ENCODE assay signal across 8 cellular contexts in genomic region chr2:231037202-231037730, GRCh38. TPM values are rescaled to one million over a fixed set of nuclear protein-coding genes. Genes with fewer than 3 reads are reported as not detected.
DNase-seq lines count a peak whose midpoint lies in the region; ATAC-seq and TF ChIP-seq lines count a peak whose summit lies in the region.

C2orf72 (plus strand) TSS chr2:231037523; CDS start chr2:231037566, 43 bp downstream.

- H3K27ac Mint-ChIP-seq in activated CD4-positive, alpha-beta T cell treated with anti-CD3 and anti-CD28 coated beads, Interleukin-2, amount 10 ng/mL, durations not matched to agents 24 days and 14 days, result no peak within 1 kb of the TSS
- H3K27ac Mint-ChIP-seq in WTC11, result no peak within 1 kb of the TSS
- H3K27ac Mint-ChIP-seq in immature natural killer cell, result no peak within 1 kb of the TSS

- peaks cover 71% of the 10 kb centered on the region for H3K27me3 ChIP-seq in suprapubic skin

- peak within 1 kb of the TSS; percentile 43 for H3K4me3 ChIP-seq in suprapubic skin

- WGBS in suprapubic skin, result 6% methylated on average over 13 of the region's 61 CpGs

- POLR2A ChIA-PET in WTC11 (lab: Charles Lee), result no interaction called here

- H3K4me3 Mint-ChIP-seq in activated CD4-positive, alpha-beta T cell treated with anti-CD3 and anti-CD28 coated beads, Interleukin-2, amount 10 ng/mL, durations not matched to agents 24 days and 14 days, result peak within 1 kb of the TSS; percentile 64
- H3K4me3 Mint-ChIP-seq in WTC11 (peak within 1 kb of the TSS; percentile 69), immature natural killer cell (peak within 1 kb of the TSS; percentile 27 to 57 (median 55))

- TF ChIP-seq CTCF in WTC11 (IDR thresholded peaks at IDR 0.05) (no peak), suprapubic skin (IDR thresholded peaks at IDR 0.05) (no peak)

- CTCF ChIA-PET in WTC11 (lab: Charles Lee), result interaction anchor here (3.7 kb wide), 1 partner anchor 16 kb away, joined by 23 read pairs; no protein-coding TSS in a partner anchor

- no peak within 1 kb of the TSS for H3K27ac ChIP-seq in suprapubic skin

- TF ChIP-seq POLR2A in suprapubic skin (IDR thresholded peaks at IDR 0.05), result no peak

- intact Hi-C loops in activated CD4-positive, alpha-beta T cell treated with anti-CD3 and anti-CD28 coated beads, Interleukin-2, amount 10 ng/mL, durations not matched to agents 24 days and 14 days (cut with micrococcal nuclease), result no loop called here

- no peaks in the 10 kb centered on the region for H3K36me3 Mint-ChIP-seq in activated CD4-positive, alpha-beta T cell treated with anti-CD3 and anti-CD28 coated beads, Interleukin-2, amount 10 ng/mL, durations not matched to agents 24 days and 14 days (ENCODE audit: low read depth)
- H3K36me3 Mint-ChIP-seq in WTC11, result no peaks in the 10 kb centered on the region
- H3K36me3 Mint-ChIP-seq in immature natural killer cell, result no peaks in the 10 kb centered on the region

- H3K9me3 ChIP-seq in suprapubic skin, result no peaks in the 10 kb centered on the region

- peak; percentile 41 for ATAC-seq in WTC11

- H3K36me3 ChIP-seq in suprapubic skin, result no peaks in the 10 kb centered on the region

- H3K27me3 Mint-ChIP-seq in activated CD4-positive, alpha-beta T cell treated with anti-CD3 and anti-CD28 coated beads, Interleukin-2, amount 10 ng/mL, durations not matched to agents 24 days and 14 days, result peaks cover 75% of the 10 kb centered on the region
- H3K27me3 Mint-ChIP-seq in WTC11 (ENCODE audit: low read depth), result peaks cover 79% of the 10 kb centered on the region
- H3K27me3 Mint-ChIP-seq in immature natural killer cell (ENCODE audit: low read depth in 3 of 3), result peaks cover 19 to 37% (median 35%) of the 10 kb centered on the region in 3 donors

- TF ChIP-seq EP300 in suprapubic skin (IDR thresholded peaks at IDR 0.05), result no peak

- DNase-seq in activated CD4-positive, alpha-beta T cell treated with anti-CD3 and anti-CD28 coated beads, Interleukin-2, amount 10 ng/mL, durations not matched to agents 24 days and 14 days, result no peak
- no peak for DNase-seq in activated CD4-positive, alpha-beta T cell treated with anti-CD3 and anti-CD28 coated beads for 1 hour
- peak; percentile 26 for DNase-seq in WTC11 (ENCODE audit: low spot score)
- DNase-seq in immature natural killer cell, result no peak
- no peak for DNase-seq in suprapubic skin (ENCODE audit: low spot score in 2 of 2)
- DNase-seq in activated CD8-positive, alpha-beta memory T cell treated with anti-CD3 and anti-CD28 coated beads, Interleukin-2, amount 50 U/mL, for 48 hours, result no peak
- no peak for DNase-seq in effector CD4-positive, alpha-beta T cell
- DNase-seq in ecto neural progenitor cell (ENCODE audit: low spot score), result no peak

- H3K4me1 ChIP-seq in suprapubic skin, result peaks cover 13% of the 10 kb centered on the region

- no peaks in the 10 kb centered on the region for H3K9me3 Mint-ChIP-seq in activated CD4-positive, alpha-beta T cell treated with anti-CD3 and anti-CD28 coated beads, Interleukin-2, amount 10 ng/mL, durations not matched to agents 24 days and 14 days
- H3K9me3 Mint-ChIP-seq in WTC11 (no peaks in the 10 kb centered on the region), immature natural killer cell (no peaks in the 10 kb centered on the region)

- peaks cover 4% of the 10 kb centered on the region for H3K4me1 Mint-ChIP-seq in activated CD4-positive, alpha-beta T cell treated with anti-CD3 and anti-CD28 coated beads, Interleukin-2, amount 10 ng/mL, durations not matched to agents 24 days and 14 days
- peaks cover 11% of the 10 kb centered on the region for H3K4me1 Mint-ChIP-seq in WTC11
- H3K4me1 Mint-ChIP-seq in immature natural killer cell, result peaks cover 5 to 8% of the 10 kb centered on the region in 2 donors

TF ChIP-seq in WTC11, 78 proteins besides CTCF, POLR2A, EP300 and RAD21 (continues in another document):
- no peak for TF ChIP-seq MYBL2 (CRISPR knock-in tag; IDR thresholded peaks at IDR 0.05)
- no peak for TF ChIP-seq ZNF263 (CRISPR knock-in tag; IDR thresholded peaks at IDR 0.05; ENCODE audit: low read depth)
- TF ChIP-seq, protein P1, sequence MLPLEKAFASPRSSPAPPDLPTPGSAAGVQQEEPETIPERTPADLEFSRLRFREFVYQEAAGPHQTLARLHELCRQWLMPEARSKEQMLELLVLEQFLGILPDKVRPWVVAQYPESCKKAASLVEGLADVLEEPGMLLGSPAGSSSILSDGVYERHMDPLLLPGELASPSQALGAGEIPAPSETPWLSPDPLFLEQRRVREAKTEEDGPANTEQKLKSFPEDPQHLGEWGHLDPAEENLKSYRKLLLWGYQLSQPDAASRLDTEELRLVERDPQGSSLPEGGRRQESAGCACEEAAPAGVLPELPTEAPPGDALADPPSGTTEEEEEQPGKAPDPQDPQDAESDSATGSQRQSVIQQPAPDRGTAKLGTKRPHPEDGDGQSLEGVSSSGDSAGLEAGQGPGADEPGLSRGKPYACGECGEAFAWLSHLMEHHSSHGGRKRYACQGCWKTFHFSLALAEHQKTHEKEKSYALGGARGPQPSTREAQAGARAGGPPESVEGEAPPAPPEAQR (CRISPR knock-in tag; IDR thresholded peaks at IDR 0.05), result no peak
- TF ChIP-seq, protein P2, sequence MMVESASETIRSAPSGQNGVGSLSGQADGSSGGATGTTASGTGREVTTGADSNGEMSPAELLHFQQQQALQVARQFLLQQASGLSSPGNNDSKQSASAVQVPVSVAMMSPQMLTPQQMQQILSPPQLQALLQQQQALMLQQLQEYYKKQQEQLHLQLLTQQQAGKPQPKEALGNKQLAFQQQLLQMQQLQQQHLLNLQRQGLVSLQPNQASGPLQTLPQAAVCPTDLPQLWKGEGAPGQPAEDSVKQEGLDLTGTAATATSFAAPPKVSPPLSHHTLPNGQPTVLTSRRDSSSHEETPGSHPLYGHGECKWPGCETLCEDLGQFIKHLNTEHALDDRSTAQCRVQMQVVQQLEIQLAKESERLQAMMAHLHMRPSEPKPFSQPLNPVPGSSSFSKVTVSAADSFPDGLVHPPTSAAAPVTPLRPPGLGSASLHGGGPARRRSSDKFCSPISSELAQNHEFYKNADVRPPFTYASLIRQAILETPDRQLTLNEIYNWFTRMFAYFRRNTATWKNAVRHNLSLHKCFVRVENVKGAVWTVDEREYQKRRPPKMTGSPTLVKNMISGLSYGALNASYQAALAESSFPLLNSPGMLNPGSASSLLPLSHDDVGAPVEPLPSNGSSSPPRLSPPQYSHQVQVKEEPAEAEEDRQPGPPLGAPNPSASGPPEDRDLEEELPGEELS (CRISPR knock-in tag; IDR thresholded peaks at IDR 0.05), result no peak
- TF ChIP-seq, protein P3, sequence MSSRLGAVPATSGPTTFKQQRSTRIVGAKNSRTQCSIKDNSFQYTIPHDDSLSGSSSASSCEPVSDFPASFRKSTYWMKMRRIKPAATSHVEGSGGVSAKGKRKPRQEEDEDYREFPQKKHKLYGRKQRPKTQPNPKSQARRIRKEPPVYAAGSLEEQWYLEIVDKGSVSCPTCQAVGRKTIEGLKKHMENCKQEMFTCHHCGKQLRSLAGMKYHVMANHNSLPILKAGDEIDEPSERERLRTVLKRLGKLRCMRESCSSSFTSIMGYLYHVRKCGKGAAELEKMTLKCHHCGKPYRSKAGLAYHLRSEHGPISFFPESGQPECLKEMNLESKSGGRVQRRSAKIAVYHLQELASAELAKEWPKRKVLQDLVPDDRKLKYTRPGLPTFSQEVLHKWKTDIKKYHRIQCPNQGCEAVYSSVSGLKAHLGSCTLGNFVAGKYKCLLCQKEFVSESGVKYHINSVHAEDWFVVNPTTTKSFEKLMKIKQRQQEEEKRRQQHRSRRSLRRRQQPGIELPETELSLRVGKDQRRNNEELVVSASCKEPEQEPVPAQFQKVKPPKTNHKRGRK (CRISPR knock-in tag; IDR thresholded peaks at IDR 0.05; ENCODE audit: borderline replicate concordance), result no peak
- TF ChIP-seq NFATC4 (CRISPR knock-in tag; IDR thresholded peaks at IDR 0.05), result no peak
- TF ChIP-seq TCF7 (CRISPR knock-in tag; IDR thresholded peaks at IDR 0.05; ENCODE audit: low read depth), result no peak
- no peak for TF ChIP-seq GRHL2 (CRISPR knock-in tag; IDR thresholded peaks at IDR 0.05; ENCODE audit: insufficient replicate concordance, severe bottlenecking)
- TF ChIP-seq FOXJ3 (CRISPR knock-in tag; IDR thresholded peaks at IDR 0.05; ENCODE audit: borderline replicate concordance), result no peak
- TF ChIP-seq ESRRA (CRISPR knock-in tag; IDR thresholded peaks at IDR 0.05; ENCODE audit: borderline replicate concordance), result no peak
- TF ChIP-seq KAT7 (CRISPR knock-in tag; IDR thresholded peaks at IDR 0.05; ENCODE audit: borderline replicate concordance), result no peak
- 0 out of 2 replicates have a peak, but pooled peaks have one; percentile 8 for TF ChIP-seq USF2 (CRISPR knock-in tag; IDR thresholded peaks at IDR 0.05)
- no peak for TF ChIP-seq ZNF281 (CRISPR knock-in tag; IDR thresholded peaks at IDR 0.05)

RNA-seq across cellular contexts. Expression of gene C2orf72, which starts in this region (rescaled TPM):
- total RNA-seq in activated CD4-positive, alpha-beta T cell treated with anti-CD3 and anti-CD28 coated beads, Interleukin-2, amount 10 ng/mL, durations not matched to agents 24 days and 14 days, result 0.63 and 0.66 TPM in 2 replicates
- total RNA-seq in WTC11 (2021), result 1.3 to 2.8 TPM (median 1.7 TPM) in 3 replicates
- not detected for polyA plus RNA-seq in immature natural killer cell
- 1 to 10 TPM; 2.6 to 9.0 (median 5.8) TPM for total RNA-seq in suprapubic skin
